Comparison of ENCODE assay signal across 17 cellular contexts in genomic region chr22:41360126-41360525, GRCh38. TPM values are rescaled to one million over a fixed set of nuclear protein-coding genes. Genes with fewer than 3 reads are reported as not detected.
DNase-seq lines count a peak whose midpoint lies in the region; ATAC-seq, FAIRE-seq and TF ChIP-seq lines count a peak whose summit lies in the region.
"Had no signal": no experiment of that assay in that cellular context is flagged by ENCODE, and none has a peak within 500 bp of the region (broad histone marks: within the 10 kb centered on the region; RNA-seq: fewer than 3 reads in every experiment).

No MANE protein-coding gene starts in this region.

- H3K36me3 ChIP-seq in GM12878 (ENCODE audit: control insufficient read depth in 2 of 2, insufficient read depth in 2 of 2, low read length in 1 of 2), result peaks cover 0 to 17% of the 10 kb centered on the region in 2 experiments; a peak in 2 of 4 replicates
- peaks cover 21% of the 10 kb centered on the region for H3K36me3 ChIP-seq in iPS-18a (ENCODE audit: control insufficient read depth, low read depth, low read length)
- peaks cover 28% of the 10 kb centered on the region for H3K36me3 ChIP-seq in osteoblast (ENCODE audit: insufficient read depth, low read length)
- peaks cover 48 to 59% of the 10 kb centered on the region in 2 experiments for H3K36me3 ChIP-seq in mesenchymal stem cell (ENCODE audit: control insufficient read depth in 1 of 2, insufficient read depth in 2 of 2, low read depth in 1 of 2, low read length in 2 of 2)

- no peak for FAIRE-seq in GM12878 (lab: Jason Lieb, UNC)

- no peak overlapping the region for H2BK12ac ChIP-seq in mesenchymal stem cell (ENCODE audit: low read length in 2 of 2)

- no peak overlapping the region for H3K4me3 Mint-ChIP-seq in endothelial cell (ENCODE audit: unreplicated experiment)
- H3K4me3 Mint-ChIP-seq: activated naive CD8-positive, alpha-beta T cell had no signal

- SMC1A ChIA-PET in GM12878 (lab: Charles Lee; ENCODE audit: uncharacterized antibody, unreplicated experiment), result no interaction called here

- no peaks in the 10 kb centered on the region for H3K9me3 ChIP-seq in GM12878 (replicated peaks; ENCODE audit: control insufficient read depth, insufficient read depth, low read length)
- no peaks in the 10 kb centered on the region for H3K9me3 ChIP-seq in iPS-18a (ENCODE audit: control insufficient read depth, low read depth, low read length)
- no peaks in the 10 kb centered on the region for H3K9me3 ChIP-seq in osteoblast (ENCODE audit: low read depth, low read length)
- H3K9me3 ChIP-seq in mesenchymal stem cell (ENCODE audit: control insufficient read depth, low read length), result no peaks in the 10 kb centered on the region

- TF ChIP-seq CTCF in GM12878 (IDR thresholded peaks at IDR 0.05 in 2 of 3, conservative IDR thresholded peaks at IDR 0.05 in 1 of 3; ENCODE audit: control insufficient read depth in 2 of 3, extremely low read depth in 1 of 3, insufficient read depth in 1 of 3, low read depth in 3 of 3, low read length in 3 of 3) (no peak), osteoblast (IDR thresholded peaks at IDR 0.05; ENCODE audit: extremely low read depth, low read depth, low read length) (no peak), endothelial cell (IDR thresholded peaks at IDR 0.05; ENCODE audit: unreplicated experiment) (no peak)

- H3K18ac ChIP-seq in mesenchymal stem cell (ENCODE audit: low read depth in 1 of 2, low read length in 2 of 2), result peak overlapping the region in 1 of 2 experiments; percentile 48

- no peak overlapping the region for H3K23ac ChIP-seq in mesenchymal stem cell (ENCODE audit: low read length in 2 of 2)

- H2BK15ac ChIP-seq in mesenchymal stem cell (ENCODE audit: low read depth, poor library complexity, severe bottlenecking), result no peak overlapping the region

- no peak for ATAC-seq in GM12878
- ATAC-seq: esophagus mucosa, HCT116, left colon, PC-3 had no signal

- no peaks in the 10 kb centered on the region for H3K9me3 Mint-ChIP-seq in endothelial cell (ENCODE audit: unreplicated experiment)
- H3K9me3 Mint-ChIP-seq: naive B cell had no signal

- H4K8ac ChIP-seq in mesenchymal stem cell (ENCODE audit: low read length), result no peak overlapping the region

- intact Hi-C loops in GM12878 (cut with micrococcal nuclease; ENCODE audit: unreplicated experiment), result no loop called here

- RAD21 ChIA-PET in GM12878 (lab: Charles Lee; ENCODE audit: unreplicated experiment), result interaction anchor here (0.8 kb wide), 1 partner anchor 437 kb away, joined by 3 read pairs; no protein-coding TSS in a partner anchor

- no peak overlapping the region for H2AK5ac ChIP-seq in mesenchymal stem cell (ENCODE audit: low read length, severe bottlenecking)

- no peaks in the 10 kb centered on the region for H3K79me2 ChIP-seq in GM12878 (ENCODE audit: control insufficient read depth, insufficient read depth, low read length)
- no peaks in the 10 kb centered on the region for H3K79me2 ChIP-seq in osteoblast (ENCODE audit: insufficient read depth, low read length)

- 97% methylated on average over 11 of the region's 11 CpGs for WGBS in GM12878 (ENCODE audit: insufficient coverage, insufficient replicate concordance, low lambda C conversion rate, missing lambda C conversion rate)
- 72% methylated on average over 11 of the region's 11 CpGs for WGBS in mesenchymal stem cell

- peaks cover 9% of the 10 kb centered on the region for H3K79me1 ChIP-seq in mesenchymal stem cell (replicated peaks; ENCODE audit: low read length, poor library complexity, severe bottlenecking)

- H3K14ac ChIP-seq in mesenchymal stem cell (ENCODE audit: low read length in 2 of 2), result peak overlapping the region in 1 of 2 experiments; percentile 45

- DNase-seq in HK-2 (ENCODE audit: unreplicated experiment) (peak; percentile 11), GM12878 (ENCODE audit: low read depth, low spot score) (no peak), osteoblast (ENCODE audit: insufficient read length, low spot score, missing footprints) (peak; percentile 74), glomerular visceral epithelial cell (ENCODE audit: extremely low spot score) (no peak), mesenchymal stem cell (no peak), NCI-H748 treated with DMSO at 0.1 percent for 48 hours (lab: John Stamatoyannopoulos, UW) (no peak), endothelial cell (ENCODE audit: low spot score) (no peak)
- DNase-seq: activated T-cell treated with anti-CD3 and anti-CD28 coated beads, Interleukin-2, amount 50 U/mL, for 1 hour; left colon; naive B cell; NCI-H2107; NCI-H69; PC-3 had no signal

- H4K91ac ChIP-seq in mesenchymal stem cell (ENCODE audit: low read length), result no peak overlapping the region

- no peaks in the 10 kb centered on the region for H3K36me3 Mint-ChIP-seq in endothelial cell (ENCODE audit: low read depth, unreplicated experiment)
- H3K36me3 Mint-ChIP-seq: activated naive CD8-positive, alpha-beta T cell had no signal

- no TSS peak for BruUV-seq in GM12878 (replicated peaks; lab: Mats Ljungman, UMichigan)

- no peak overlapping the region for H3K27ac Mint-ChIP-seq in endothelial cell (ENCODE audit: unreplicated experiment)
- H3K27ac Mint-ChIP-seq: activated naive CD8-positive, alpha-beta T cell had no signal

- H3K9ac ChIP-seq in GM12878 (ENCODE audit: control insufficient read depth, insufficient read depth, low read length), result no peak overlapping the region
- no peak overlapping the region for H3K9ac ChIP-seq in iPS-18a (ENCODE audit: low read length)
- no peak overlapping the region for H3K9ac ChIP-seq in mesenchymal stem cell (ENCODE audit: low read length)

- no peak overlapping the region for H2BK5ac ChIP-seq in mesenchymal stem cell (ENCODE audit: low read depth, low read length, poor library complexity, severe bottlenecking)

- no peak overlapping the region for H3K27ac ChIP-seq in GM12878 (ENCODE audit: control insufficient read depth, insufficient read depth)
- H3K27ac ChIP-seq in iPS-18a (ENCODE audit: low read length), result no peak overlapping the region
- no peak overlapping the region for H3K27ac ChIP-seq in osteoblast (ENCODE audit: low read depth, low read length)
- no peak overlapping the region for H3K27ac ChIP-seq in mesenchymal stem cell (ENCODE audit: low read length, poor library complexity, severe bottlenecking)

- no peak overlapping the region for H2AFZ ChIP-seq in GM12878 (ENCODE audit: control insufficient read depth, low read depth, low read length)
- no peak overlapping the region for H2AFZ ChIP-seq in osteoblast (ENCODE audit: low read length)
- no peak overlapping the region for H2AFZ ChIP-seq in mesenchymal stem cell (ENCODE audit: low read depth, low read length)

- no peak overlapping the region for H3K4me3 ChIP-seq in GM12878
- H3K4me3 ChIP-seq in iPS-18a (ENCODE audit: low read length), result peak overlapping the region; percentile 40
- no peak overlapping the region for H3K4me3 ChIP-seq in osteoblast (ENCODE audit: insufficient read depth, low read length)
- H3K4me3 ChIP-seq in mesenchymal stem cell (ENCODE audit: insufficient read depth in 1 of 2, low read depth in 1 of 2, low read length in 2 of 2), result no peak overlapping the region

- peak; percentile 23; the same call in 1 of the 2 replicates for TF ChIP-seq POLR2A in GM12878 (IDR thresholded peaks at IDR 0.05; ENCODE audit: low read depth, low read length)

- no peak overlapping the region for H3K4ac ChIP-seq in mesenchymal stem cell (ENCODE audit: low read depth in 1 of 2, low read length in 2 of 2)

- H3K4me1 ChIP-seq in GM12878 (ENCODE audit: control insufficient read depth, insufficient read depth, low read length), result no peaks in the 10 kb centered on the region
- H3K4me1 ChIP-seq in iPS-18a (ENCODE audit: control insufficient read depth, low read depth, low read length), result peaks cover 20% of the 10 kb centered on the region
- no peaks in the 10 kb centered on the region for H3K4me1 ChIP-seq in osteoblast (ENCODE audit: insufficient read depth, low read length)
- H3K4me1 ChIP-seq in mesenchymal stem cell (ENCODE audit: control insufficient read depth, insufficient read depth, low read depth, low read length), result peaks cover 13% of the 10 kb centered on the region

- H3K27me3 Mint-ChIP-seq in endothelial cell (ENCODE audit: unreplicated experiment), result peaks cover 1% of the 10 kb centered on the region
- H3K27me3 Mint-ChIP-seq: activated naive CD8-positive, alpha-beta T cell; naive B cell had no signal

- H4K20me1 ChIP-seq in GM12878 (ENCODE audit: control insufficient read depth, insufficient read depth) (no peaks in the 10 kb centered on the region), osteoblast (ENCODE audit: insufficient read depth, low read length) (no peaks in the 10 kb centered on the region)

- H3K4me2 ChIP-seq in GM12878 (ENCODE audit: control insufficient read depth, insufficient read depth), result no peak overlapping the region
- H3K4me2 ChIP-seq in osteoblast (ENCODE audit: insufficient read depth, low read length), result no peak overlapping the region
- H3K4me2 ChIP-seq in mesenchymal stem cell (ENCODE audit: low read length, poor library complexity, severe bottlenecking), result no peak overlapping the region

- no peak for TF ChIP-seq EP300 in GM12878 (IDR thresholded peaks at IDR 0.05; ENCODE audit: borderline replicate concordance in 1 of 2, control insufficient read depth in 1 of 2, low read depth in 2 of 2, low read length in 2 of 2)

- no peaks in the 10 kb centered on the region for H3K4me1 Mint-ChIP-seq in endothelial cell (ENCODE audit: unreplicated experiment)

- in situ Hi-C loops in GM12878 (cut with MboI), result no loop called here

- H2BK120ac ChIP-seq in mesenchymal stem cell (ENCODE audit: low read depth, low read length), result no peak overlapping the region

- H3K27me3 ChIP-seq in GM12878 (replicated peaks in 1 of 2; ENCODE audit: control insufficient read depth in 2 of 2, insufficient read depth in 2 of 2, low read length in 1 of 2) (no peaks in the 10 kb centered on the region), iPS-18a (ENCODE audit: control insufficient read depth, insufficient read depth, low read length) (no peaks in the 10 kb centered on the region), osteoblast (ENCODE audit: insufficient read depth, low read length) (no peaks in the 10 kb centered on the region), mesenchymal stem cell (ENCODE audit: control insufficient read depth in 1 of 2, insufficient read depth in 1 of 2, low read length in 2 of 2) (no peaks in the 10 kb centered on the region)

- TF ChIP-seq RAD21 in GM12878 (IDR thresholded peaks at IDR 0.05; ENCODE audit: insufficient read depth, low read depth, low read length), result no peak

- CTCF ChIA-PET in GM12878 (lab: Yijun Ruan, JAX), result no interaction called here

- POLR2A ChIA-PET in GM12878 (lab: Charles Lee), result no interaction called here

RNA-seq across cellular contexts. Expression of gene TEF, which starts 21.6 kb away (rescaled TPM):
- total RNA-seq in GM12878 (2013; cell fraction: nucleolus; rRNA removed), result 1.7 TPM in 2 replicates
- 3.1 and 3.6 TPM in 2 replicates for total RNA-seq in GM12878 (2014; rRNA removed)
- total RNA-seq in GM12878 (2014; rRNA removed; fragmentation: Illumina TruSeq; extraction: Trizol), result 1.7 and 2.0 TPM in 2 replicates
- total RNA-seq in GM12878 (2021), result 4.9 and 5.8 TPM in 2 replicates
- 1.4 TPM for polyA plus RNA-seq in GM12878 (2011; ENCODE audit: low read depth)
- polyA plus RNA-seq in GM12878 (2011; rRNA removed), result 1.6 and 4.4 TPM in 2 replicates
- 2.8 and 4.0 TPM in 2 replicates for polyA plus RNA-seq in GM12878 (2011; cell fraction: cytosol; rRNA removed)
- 3.2 and 4.9 TPM in 2 replicates for polyA plus RNA-seq in GM12878 (2011; cell fraction: nucleus; rRNA removed)
- polyA plus RNA-seq in GM12878 (2012), result 1.9 and 2.2 TPM in 2 replicates
- polyA plus RNA-seq in GM12878 (2014; fragmentation: Illumina TruSeq; extraction: Trizol), result 2.2 and 4.1 TPM in 2 replicates
- under 1 TPM; 0.23 to 0.27 TPM for polyA plus RNA-seq in GM12878 (2014; fragmentation: Nextera tagmentation; extraction: Ambion mirVana)
- 3.3 and 3.6 TPM in 2 replicates for polyA plus RNA-seq in GM12878 (2014; rRNA removed)
- 1 to 10 TPM; 2.4 to 3.0 TPM for polyA plus RNA-seq in GM12878 (2016; fragmentation: Nextera tagmentation; extraction: Ambion mirVana)
- 4.1 and 4.2 TPM in 2 replicates for polyA minus RNA-seq in GM12878 (2011; rRNA and poly(A)+ RNA removed)
- 1.2 and 2.4 TPM in 2 replicates for polyA minus RNA-seq in GM12878 (2011; cell fraction: cytosol; rRNA and poly(A)+ RNA removed)
- 0.73 and 6.4 TPM in 2 replicates for polyA minus RNA-seq in GM12878 (2011; cell fraction: nucleus; rRNA and poly(A)+ RNA removed)
- total RNA-seq in osteoblast, result 17.4 and 18.3 TPM in 2 replicates
- 2.1 TPM for polyA plus RNA-seq in mesenchymal stem cell (2013, experiment 1 of 2)
- 2.5 TPM for polyA plus RNA-seq in mesenchymal stem cell (2013, experiment 2 of 2)
- total RNA-seq in endothelial cell (ENCODE audit: unreplicated experiment), result 6.6 TPM

RNA-seq across cellular contexts. Expression of gene ZC3H7B, which starts 58.8 kb away (rescaled TPM):
- total RNA-seq in GM12878 (2013; cell fraction: nucleolus; rRNA removed), result 48.7 and 51.1 TPM in 2 replicates
- total RNA-seq in GM12878 (2014; rRNA removed) (30.8 and 37.1 TPM in 2 replicates), GM12878 (2014; rRNA removed; fragmentation: Illumina TruSeq; extraction: Trizol) (21.7 and 23.6 TPM in 2 replicates), GM12878 (2021) (50.0 and 52.3 TPM in 2 replicates), osteoblast (43.6 and 53.6 TPM in 2 replicates), endothelial cell (ENCODE audit: unreplicated experiment) (69.2 TPM)
- 10.2 TPM for polyA plus RNA-seq in GM12878 (2011; ENCODE audit: low read depth)
- polyA plus RNA-seq in GM12878 (2011; rRNA removed) (10.2 and 21.3 TPM in 2 replicates), GM12878 (2014; fragmentation: Illumina TruSeq; extraction: Trizol) (11.5 and 24.7 TPM in 2 replicates), GM12878 (2014; fragmentation: Nextera tagmentation; extraction: Ambion mirVana) (under 1 TPM; 0.26 to 0.34 TPM), GM12878 (2014; rRNA removed) (39.0 and 47.9 TPM in 2 replicates), GM12878 (2016; fragmentation: Nextera tagmentation; extraction: Ambion mirVana) (1 to 10 TPM; 4.4 to 5.4 TPM)
- 18.3 and 25.4 TPM in 2 replicates for polyA plus RNA-seq in GM12878 (2011; cell fraction: cytosol; rRNA removed)
- 52.6 and 69.5 TPM in 2 replicates for polyA plus RNA-seq in GM12878 (2011; cell fraction: nucleus; rRNA removed)
- 21.1 and 24.8 TPM in 2 replicates for polyA plus RNA-seq in GM12878 (2012)
- polyA minus RNA-seq in GM12878 (2011; rRNA and poly(A)+ RNA removed), result 18.4 and 31.2 TPM in 2 replicates
- polyA minus RNA-seq in GM12878 (2011; cell fraction: cytosol; rRNA and poly(A)+ RNA removed), result 13.2 and 14.3 TPM in 2 replicates
- 8.5 and 15.5 TPM in 2 replicates for polyA minus RNA-seq in GM12878 (2011; cell fraction: nucleus; rRNA and poly(A)+ RNA removed)
- polyA plus RNA-seq in mesenchymal stem cell (2013, experiment 1 of 2), result 47.1 TPM
- 47.2 TPM for polyA plus RNA-seq in mesenchymal stem cell (2013, experiment 2 of 2)

Comparison
In these comparisons a context has a peak if more than half of its experiments do, and no peak if none do; other contexts are left out.
1. DNase-seq: peak in HK-2 (single experiment) and osteoblast (single experiment); none in GM12878 (single experiment), glomerular visceral epithelial cell (single experiment), mesenchymal stem cell (single experiment), NCI-H748 treated with DMSO at 0.1 percent for 48 hours (single experiment) and endothelial cell (single experiment).